Comparison of ENCODE assay signal across 23 cellular contexts in genomic region chr12:79830425-79830824, GRCh38.
A peak's percentile ranks its signal among the peaks of the same experiment; 100 is the strongest.
DNase-seq lines count a peak whose midpoint lies in the region; ATAC-seq, FAIRE-seq and TF ChIP-seq lines count a peak whose summit lies in the region.
"Had no signal": no experiment of that assay in that cellular context is flagged by ENCODE, and none has a peak within 500 bp of the region (broad histone marks: within the 10 kb centered on the region; RNA-seq: fewer than 3 reads in every experiment).

No MANE protein-coding gene starts in this region.

- peaks cover 15% of the 10 kb centered on the region for H3K4me1 ChIP-seq in CD4-positive, CD25-positive, alpha-beta regulatory T cell (ENCODE audit: control insufficient read depth, insufficient read depth, low read length, poor library complexity, severe bottlenecking)

- TF ChIP-seq CTCF in chondrocyte (IDR thresholded peaks at IDR 0.05), result no peak

- no peak for ATAC-seq in activated T-cell treated with anti-CD3 and anti-CD28 coated beads, Interleukin-2, amount 50 U/mL, for 72 hours (replicated peaks in 1 of 2)
- ATAC-seq in CD4-positive, CD25-positive, alpha-beta regulatory T cell (ENCODE audit: low read depth in 2 of 2), result peak in 1 of 2 donors; percentile 70

- H3K4me3 Mint-ChIP-seq in activated T-cell treated with anti-CD3 and anti-CD28 coated beads, Interleukin-2, amount 50 U/mL, for 72 hours, result no peak overlapping the region
- H3K4me3 Mint-ChIP-seq in activated T-cell treated with anti-CD3 and anti-CD28 coated beads, Interleukin-2, amount 50 U/mL, for 24 hours, result no peak overlapping the region
- H3K4me3 Mint-ChIP-seq in CD4-positive, CD25-positive, alpha-beta regulatory T cell, result peak overlapping the region in 3 of 4 donors; percentile 9 to 45 (median 10)
- H3K4me3 Mint-ChIP-seq in chondrocyte (ENCODE audit: unreplicated experiment), result no peak overlapping the region
- H3K4me3 Mint-ChIP-seq: B cell, CD14-positive monocyte had no signal

- no peaks in the 10 kb centered on the region for H3K9me3 Mint-ChIP-seq in activated T-cell treated with anti-CD3 and anti-CD28 coated beads, Interleukin-2, amount 50 U/mL, for 72 hours
- H3K9me3 Mint-ChIP-seq in activated T-cell treated with anti-CD3 and anti-CD28 coated beads, Interleukin-2, amount 50 U/mL, for 24 hours, result no peaks in the 10 kb centered on the region
- H3K9me3 Mint-ChIP-seq in CD4-positive, CD25-positive, alpha-beta regulatory T cell, result no peaks in the 10 kb centered on the region
- H3K9me3 Mint-ChIP-seq in chondrocyte (ENCODE audit: low read depth), result no peaks in the 10 kb centered on the region
- H3K9me3 Mint-ChIP-seq: CD14-positive monocyte had no signal

- peak overlapping the region; percentile 13 for H3K4me3 ChIP-seq in CD4-positive, CD25-positive, alpha-beta regulatory T cell (ENCODE audit: low read depth, low read length)
- H3K4me3 ChIP-seq: PC-9 had no signal

- no peak for DNase-seq in activated T-cell treated with anti-CD3 and anti-CD28 coated beads, Interleukin-2, amount 50 U/mL, for 72 hours
- DNase-seq in activated T-cell treated with anti-CD3 and anti-CD28 coated beads, Interleukin-2, amount 50 U/mL, for 24 hours, result no peak
- DNase-seq in CD4-positive, CD25-positive, alpha-beta regulatory T cell, result peak in 2 of 3 donors; percentile 17 to 52
- no peak for DNase-seq in GM12892 (ENCODE audit: insufficient read length)
- no peak for DNase-seq in chondrocyte (ENCODE audit: low spot score)
- DNase-seq in NCI-H146 (lab: John Stamatoyannopoulos, UW), result no peak
- no peak for DNase-seq in NCI-H69 (lab: John Stamatoyannopoulos, UW)
- no peak for DNase-seq in retina
- DNase-seq: DMS153, GOT3, HCEC 1CT, IMR-90, Kasumi-1, NCI-H1417 treated with DMSO at 0.1 percent for 48 hours, NCI-H187 treated with DMSO at 0.1 percent for 48 hours, NCI-H2107, NCI-H446 treated with DMSO at 0.1 percent for 48 hours, PC-9, RPMI8226, SHP77 had no signal

- peaks cover 34% of the 10 kb centered on the region for H3K36me3 ChIP-seq in CD4-positive, CD25-positive, alpha-beta regulatory T cell (ENCODE audit: control insufficient read depth, insufficient read depth, low read length)

- no peak for TF ChIP-seq POLR2A in GM12892 (IDR thresholded peaks at IDR 0.05; ENCODE audit: low read depth, low read length)

- H3K27ac ChIP-seq in CD4-positive, CD25-positive, alpha-beta regulatory T cell (ENCODE audit: insufficient read depth, low read length, poor library complexity, severe bottlenecking), result no peak overlapping the region
- H3K27ac ChIP-seq: PC-9 had no signal

- H3K36me3 Mint-ChIP-seq in activated T-cell treated with anti-CD3 and anti-CD28 coated beads, Interleukin-2, amount 50 U/mL, for 72 hours (ENCODE audit: insufficient read depth in 2 of 2), result peaks cover 0 to 5% of the 10 kb centered on the region in 2 donors
- peaks cover 76% of the 10 kb centered on the region for H3K36me3 Mint-ChIP-seq in activated T-cell treated with anti-CD3 and anti-CD28 coated beads, Interleukin-2, amount 50 U/mL, for 24 hours (ENCODE audit: low read depth)
- H3K36me3 Mint-ChIP-seq in CD4-positive, CD25-positive, alpha-beta regulatory T cell, result peaks cover 25% of the 10 kb centered on the region
- H3K36me3 Mint-ChIP-seq in chondrocyte (ENCODE audit: low read depth), result peaks cover 15% of the 10 kb centered on the region

- H3K9me3 ChIP-seq in CD4-positive, CD25-positive, alpha-beta regulatory T cell (ENCODE audit: control insufficient read depth in 2 of 2, low read length in 2 of 2), result no peaks in the 10 kb centered on the region

- peaks cover 33% of the 10 kb centered on the region for H3K4me1 Mint-ChIP-seq in activated T-cell treated with anti-CD3 and anti-CD28 coated beads, Interleukin-2, amount 50 U/mL, for 72 hours (ENCODE audit: low read depth)
- H3K4me1 Mint-ChIP-seq in activated T-cell treated with anti-CD3 and anti-CD28 coated beads, Interleukin-2, amount 50 U/mL, for 24 hours (ENCODE audit: low read depth), result peaks cover 63% of the 10 kb centered on the region
- H3K4me1 Mint-ChIP-seq in CD4-positive, CD25-positive, alpha-beta regulatory T cell, result peaks cover 48 to 76% (median 63%) of the 10 kb centered on the region in 4 donors
- H3K4me1 Mint-ChIP-seq in chondrocyte (ENCODE audit: low read depth), result peaks cover 60% of the 10 kb centered on the region

- no peaks in the 10 kb centered on the region for H3K27me3 Mint-ChIP-seq in activated T-cell treated with anti-CD3 and anti-CD28 coated beads, Interleukin-2, amount 50 U/mL, for 72 hours (ENCODE audit: low read depth)
- H3K27me3 Mint-ChIP-seq in activated T-cell treated with anti-CD3 and anti-CD28 coated beads, Interleukin-2, amount 50 U/mL, for 24 hours, result no peaks in the 10 kb centered on the region
- no peaks in the 10 kb centered on the region for H3K27me3 Mint-ChIP-seq in CD4-positive, CD25-positive, alpha-beta regulatory T cell
- H3K27me3 Mint-ChIP-seq in chondrocyte (ENCODE audit: low read depth), result no peaks in the 10 kb centered on the region
- H3K27me3 Mint-ChIP-seq: B cell had no signal

- peak overlapping the region; percentile 40 for H3K27ac Mint-ChIP-seq in activated T-cell treated with anti-CD3 and anti-CD28 coated beads, Interleukin-2, amount 50 U/mL, for 72 hours
- no peak overlapping the region for H3K27ac Mint-ChIP-seq in activated T-cell treated with anti-CD3 and anti-CD28 coated beads, Interleukin-2, amount 50 U/mL, for 24 hours
- H3K27ac Mint-ChIP-seq in CD4-positive, CD25-positive, alpha-beta regulatory T cell, result peak overlapping the region in 1 of 3 donors; percentile 50
- peak overlapping the region; percentile 2 for H3K27ac Mint-ChIP-seq in chondrocyte (ENCODE audit: unreplicated experiment)
- H3K27ac Mint-ChIP-seq: B cell had no signal

- no peaks in the 10 kb centered on the region for H3K27me3 ChIP-seq in CD4-positive, CD25-positive, alpha-beta regulatory T cell (ENCODE audit: control insufficient read depth, insufficient read depth, low read length)

- peak; percentile 77 for FAIRE-seq in GM12892 (lab: Jason Lieb, UNC)
- FAIRE-seq: GM12891 had no signal

Comparison
In these comparisons a context has a peak if more than half of its experiments do, and no peak if none do; other contexts are left out.
1. DNase-seq: peak in CD4-positive, CD25-positive, alpha-beta regulatory T cell (2 of 3); none in activated T-cell treated with anti-CD3 and anti-CD28 coated beads, Interleukin-2, amount 50 U/mL, for 72 hours (0 of 2), activated T-cell treated with anti-CD3 and anti-CD28 coated beads, Interleukin-2, amount 50 U/mL, for 24 hours (single experiment), GM12892 (single experiment), chondrocyte (single experiment), NCI-H146 (single experiment), NCI-H69 (single experiment) and retina (single experiment).
2. H3K4me3 Mint-ChIP-seq: peak in CD4-positive, CD25-positive, alpha-beta regulatory T cell (3 of 4); none in activated T-cell treated with anti-CD3 and anti-CD28 coated beads, Interleukin-2, amount 50 U/mL, for 72 hours (0 of 2), activated T-cell treated with anti-CD3 and anti-CD28 coated beads, Interleukin-2, amount 50 U/mL, for 24 hours (single experiment) and chondrocyte (single experiment).